ENCODE assay signal across 15 cellular contexts in genomic region chr7:68929712-68930395, GRCh38.
DNase-seq lines count a peak whose midpoint lies in the region; ATAC-seq, FAIRE-seq and TF ChIP-seq lines count a peak whose summit lies in the region.
"Had no signal": no experiment of that assay in that cellular context is flagged by ENCODE, and none has a peak within 500 bp of the region (broad histone marks: within the 10 kb centered on the region; RNA-seq: fewer than 3 reads in every experiment).

No MANE protein-coding gene starts in this region.

- peak; percentile 83 for DNase-seq in AG10803 (ENCODE audit: low read depth)
- peak; percentile 45 for DNase-seq in H54 (ENCODE audit: insufficient read length, low spot score)
- peak; percentile 33 for DNase-seq in amniotic epithelial cell (ENCODE audit: low read depth)
- peak in 2 of 3 donors; percentile 18 to 44 for DNase-seq in right cardiac atrium
- no peak for DNase-seq in T-helper 2 cell
- no peak for DNase-seq in KBM-7
- no peak for DNase-seq in activated CD8-positive, alpha-beta memory T cell treated with anti-CD3 and anti-CD28 coated beads for 24 hours
- no peak for DNase-seq in SW 1271 (lab: John Stamatoyannopoulos, UW)
- DNase-seq: activated CD4-positive, alpha-beta memory T cell treated with anti-CD3 and anti-CD28 coated beads for 36 hours; heart right ventricle; left colon; NCI-H524 treated with DMSO at 0.1 percent for 48 hours; SIG-M5; upper lobe of right lung had no signal

- TF ChIP-seq CTCF in AG10803 (conservative IDR thresholded peaks at IDR 0.05; ENCODE audit: low read length) = no peak

- no peaks in the 10 kb centered on the region for H3K9me3 ChIP-seq in right cardiac atrium (ENCODE audit: control insufficient read depth, low read length)
- H3K9me3 ChIP-seq: upper lobe of right lung had no signal

- WGBS in right cardiac atrium = 61% methylated on average over 7 of the region's 7 CpGs

- no peaks in the 10 kb centered on the region for H3K4me1 ChIP-seq in right cardiac atrium (ENCODE audit: control insufficient read depth, insufficient read depth, low read length)
- H3K4me1 ChIP-seq: heart right ventricle, upper lobe of right lung had no signal

- H3K27me3 ChIP-seq in right cardiac atrium (ENCODE audit: control insufficient read depth, insufficient read depth) = no peaks in the 10 kb centered on the region
- H3K27me3 ChIP-seq: upper lobe of right lung had no signal

- intact Hi-C loops in right cardiac atrium (cut with DNase I) = no loop called here

- TF ChIP-seq POLR2A in H54 (IDR thresholded peaks at IDR 0.05; ENCODE audit: low read depth, low read length) = no peak

- no peak for FAIRE-seq in H54 (lab: Jason Lieb, UNC)

- H3K27ac ChIP-seq in right cardiac atrium (ENCODE audit: low read length) = no peak overlapping the region
- H3K27ac ChIP-seq: C4-2B, heart right ventricle, upper lobe of right lung had no signal

- in situ Hi-C loops in KBM-7 (cut with MboI; ENCODE audit: low pct_unique_long_range_greater_than_20kb, low sequenced_read_pairs) = no loop called here

- peak in 1 of 2 donors; percentile 40 for ATAC-seq in right cardiac atrium
- ATAC-seq: left colon, upper lobe of right lung had no signal

- H3K4me3 ChIP-seq in AG10803 (ENCODE audit: low read length) (no peak overlapping the region), right cardiac atrium (ENCODE audit: low read length) (no peak overlapping the region)
- H3K4me3 ChIP-seq: heart right ventricle, upper lobe of right lung had no signal

Comparison
In these comparisons a context has a peak if more than half of its experiments do, and no peak if none do; other contexts are left out.
1. DNase-seq: peak in AG10803 (single experiment), H54 (single experiment), amniotic epithelial cell (single experiment) and right cardiac atrium (2 of 3); none in T-helper 2 cell (0 of 5), KBM-7 (single experiment), activated CD8-positive, alpha-beta memory T cell treated with anti-CD3 and anti-CD28 coated beads for 24 hours (single experiment) and SW 1271 (0 of 2).